In the genomic region with DNA sequence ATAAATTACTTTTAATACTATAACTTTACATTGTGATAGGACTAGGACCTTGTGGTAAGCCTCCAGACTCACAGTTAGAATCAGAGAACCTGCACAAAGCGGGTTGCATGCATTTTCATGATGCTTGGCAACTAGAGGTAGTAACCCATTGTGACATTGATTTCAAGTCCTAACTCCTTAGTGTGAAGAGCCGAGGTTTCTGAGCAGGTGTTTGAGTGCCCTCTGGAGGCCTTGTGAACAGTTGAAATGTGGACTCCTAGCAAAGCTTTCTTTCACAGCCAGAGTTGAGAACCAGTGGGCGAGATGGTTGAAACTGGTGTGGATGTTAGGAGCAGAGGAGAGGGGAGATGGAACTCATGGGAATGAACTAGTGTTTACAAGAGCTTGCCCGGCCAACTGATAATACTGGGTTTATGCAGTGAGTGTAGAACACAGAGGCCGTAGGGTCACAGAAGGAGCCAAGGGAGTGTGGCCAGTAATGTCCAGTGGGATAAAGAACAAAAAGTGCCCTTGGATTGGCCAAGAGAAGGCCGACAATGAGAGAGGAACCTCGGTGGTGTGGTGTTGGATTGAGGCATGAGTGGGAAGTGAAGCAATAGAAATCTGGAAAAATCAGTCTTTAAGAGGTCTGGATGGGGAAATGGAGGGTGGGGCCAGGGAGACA, we compare ENCODE assay signal across 9 cellular contexts. TPM values are rescaled to one million over a fixed set of nuclear protein-coding genes. Genes with fewer than 3 reads are reported as not detected.
DNase-seq lines count a peak whose midpoint lies in the region; ATAC-seq and TF ChIP-seq lines count a peak whose summit lies in the region.
"Had no signal": no experiment of that assay in that cellular context is flagged by ENCODE, and none has a peak within 500 bp of the region (broad histone marks: within the 10 kb centered on the region; RNA-seq: fewer than 3 reads in every experiment).

No MANE protein-coding gene starts in this region.

- ATAC-seq in activated CD8-positive, alpha-beta T cell treated with anti-CD3 and anti-CD28 coated beads for 36 hours: peak; percentile 69
- ATAC-seq in naive thymus-derived CD8-positive, alpha-beta T cell: peak; percentile 85 to 87
- ATAC-seq in aorta (ENCODE audit: low FRiP score): peak; percentile 67

- peak; percentile 68 for TF ChIP-seq CTCF in activated CD8-positive, alpha-beta T cell treated with anti-CD3 and anti-CD28 coated beads for 36 hours (IDR thresholded peaks at IDR 0.05)

- no peaks in the 10 kb centered on the region for H3K9me3 Mint-ChIP-seq in activated CD8-positive, alpha-beta T cell treated with anti-CD3 and anti-CD28 coated beads for 36 hours
- H3K9me3 Mint-ChIP-seq in naive thymus-derived CD8-positive, alpha-beta T cell: no peaks in the 10 kb centered on the region

- H3K4me1 ChIP-seq in GM23248 (ENCODE audit: insufficient read depth): no peaks in the 10 kb centered on the region
- no peaks in the 10 kb centered on the region for H3K4me1 ChIP-seq in aorta (ENCODE audit: control insufficient read depth in 1 of 2, insufficient read depth in 2 of 2, low read length in 2 of 2)

- H3K36me3 Mint-ChIP-seq in activated CD8-positive, alpha-beta T cell treated with anti-CD3 and anti-CD28 coated beads for 36 hours (ENCODE audit: low read depth): peaks cover 8% of the 10 kb centered on the region
- peaks cover 8 to 42% (median 11%) of the 10 kb centered on the region in 3 donors for H3K36me3 Mint-ChIP-seq in naive thymus-derived CD8-positive, alpha-beta T cell

- no peak overlapping the region for H3K4me3 ChIP-seq in GM23248
- H3K4me3 ChIP-seq in aorta (ENCODE audit: low read length in 2 of 2): no peak overlapping the region
- H3K4me3 ChIP-seq: skin epidermis had no signal

- H3K27ac ChIP-seq in GM23248 (no peak overlapping the region), aorta (ENCODE audit: low read depth in 1 of 2, low read length in 2 of 2) (no peak overlapping the region)
- H3K27ac ChIP-seq: skin epidermis had no signal

- no peaks in the 10 kb centered on the region for H4K20me1 ChIP-seq in GM23248 (ENCODE audit: insufficient read depth)

- no peaks in the 10 kb centered on the region for H3F3A ChIP-seq in GM23248 (ENCODE audit: insufficient read depth)

- 41 to 43% methylated on average over 7 of the region's 7 CpGs for WGBS in GM23248 (ENCODE audit: low coverage in 1 of 2, low lambda C conversion rate in 2 of 2, missing lambda C conversion rate in 2 of 2), 2 experiments
- 48 to 49% methylated on average over 7 of the region's 7 CpGs for WGBS in aorta, 2 donors

- peaks cover 48% of the 10 kb centered on the region for H3K79me2 ChIP-seq in GM23248 (ENCODE audit: insufficient read depth)

- H3K4me1 Mint-ChIP-seq in activated CD8-positive, alpha-beta T cell treated with anti-CD3 and anti-CD28 coated beads for 36 hours (ENCODE audit: low read depth): peaks cover 21% of the 10 kb centered on the region
- H3K4me1 Mint-ChIP-seq in naive thymus-derived CD8-positive, alpha-beta T cell: peaks cover 18 to 48% (median 22%) of the 10 kb centered on the region in 4 donors

- no peak overlapping the region for H3K27ac Mint-ChIP-seq in activated CD8-positive, alpha-beta T cell treated with anti-CD3 and anti-CD28 coated beads for 36 hours
- H3K27ac Mint-ChIP-seq in naive thymus-derived CD8-positive, alpha-beta T cell: peak overlapping the region in 3 of 10 donors; percentile 37 to 67 (median 39)

- DNase-seq in C1 segment of cervical spinal cord (lab: John Stamatoyannopoulos, UW) (peak in 8 of 14 donors; percentile 10 to 48 (median 26)), GM23248 (peak; percentile 85), NCI-H748 (lab: John Stamatoyannopoulos, UW; ENCODE audit: unreplicated experiment) (peak; percentile 59), erythroblast (lab: John Stamatoyannopoulos, UW) (peak; percentile 69 to 76), aorta (no peak), HuH-7.5 (ENCODE audit: low spot score) (no peak)
- DNase-seq in activated CD8-positive, alpha-beta T cell treated with anti-CD3 and anti-CD28 coated beads for 36 hours: peak; percentile 59
- peak; percentile 14 to 77 (median 51) for DNase-seq in naive thymus-derived CD8-positive, alpha-beta T cell

- H3K27me3 Mint-ChIP-seq in activated CD8-positive, alpha-beta T cell treated with anti-CD3 and anti-CD28 coated beads for 36 hours: no peaks in the 10 kb centered on the region
- no peaks in the 10 kb centered on the region for H3K27me3 Mint-ChIP-seq in naive thymus-derived CD8-positive, alpha-beta T cell

- intact Hi-C loops in activated CD8-positive, alpha-beta T cell treated with anti-CD3 and anti-CD28 coated beads for 36 hours (cut with micrococcal nuclease): loop anchor here (2.0 kb wide), 1 partner anchor 79 kb away; no protein-coding TSS in a partner anchor
- intact Hi-C loops in aorta (cut with DNase I): loop anchor here in 1 of 2 donors (2.0 kb wide), 1 partner anchor 79 kb away; no protein-coding TSS in a partner anchor

- H2AFZ ChIP-seq in GM23248: no peak overlapping the region

- H3K9me3 ChIP-seq in GM23248 (ENCODE audit: low read depth) (no peaks in the 10 kb centered on the region), aorta (ENCODE audit: control insufficient read depth, low read length) (no peaks in the 10 kb centered on the region)

- no peak for TF ChIP-seq POLR2A in erythroblast (IDR thresholded peaks at IDR 0.05; ENCODE audit: low read length)

- no peak overlapping the region for H3K4me2 ChIP-seq in GM23248 (ENCODE audit: unreplicated experiment)

- H3K27me3 ChIP-seq in GM23248 (replicated peaks; ENCODE audit: insufficient read depth) (no peaks in the 10 kb centered on the region), aorta (ENCODE audit: control insufficient read depth in 1 of 2, insufficient read depth in 2 of 2, low read length in 1 of 2) (no peaks in the 10 kb centered on the region)

- H3K9ac ChIP-seq in GM23248: no peak overlapping the region

- in situ Hi-C loops in GM23248 (cut with MboI): loop anchor here (10.0 kb wide), 1 partner anchor 179 kb away; no protein-coding TSS in a partner anchor

- CTCF ChIA-PET in activated CD8-positive, alpha-beta T cell treated with anti-CD3 and anti-CD28 coated beads for 36 hours (lab: Charles Lee): interaction anchor here (0.6 to 6.6 kb wide), 17 partner anchors 12 to 271 kb away, joined by 3 to 69 read pairs (median 3); no protein-coding TSS in a partner anchor

- H3K4me3 Mint-ChIP-seq in activated CD8-positive, alpha-beta T cell treated with anti-CD3 and anti-CD28 coated beads for 36 hours: no peak overlapping the region
- H3K4me3 Mint-ChIP-seq in naive thymus-derived CD8-positive, alpha-beta T cell: no peak overlapping the region

- POLR2A ChIA-PET in activated CD8-positive, alpha-beta T cell treated with anti-CD3 and anti-CD28 coated beads for 36 hours (lab: Charles Lee): interaction anchor here (0.7 kb wide), 1 partner anchor 78 kb away, joined by 3 read pairs; no protein-coding TSS in a partner anchor
- POLR2A ChIA-PET in naive thymus-derived CD8-positive, alpha-beta T cell (lab: Charles Lee): interaction anchor here (0.6 to 1.1 kb wide), 3 partner anchors 15 to 78 kb away, joined by 3 to 4 read pairs (median 3); no protein-coding TSS in a partner anchor

- H3K9me2 ChIP-seq in GM23248 (ENCODE audit: insufficient read depth): no peaks in the 10 kb centered on the region

- peaks cover 9% of the 10 kb centered on the region for H3K36me3 ChIP-seq in GM23248 (ENCODE audit: low read depth)
- H3K36me3 ChIP-seq in aorta (ENCODE audit: control insufficient read depth in 1 of 2, insufficient read depth in 2 of 2, low read length in 1 of 2): no peaks in the 10 kb centered on the region

RNA-seq across cellular contexts. Expression of a gene that starts 10.9 kb away (rescaled TPM):
- 29.1 and 36.3 TPM in 2 replicates for total RNA-seq in GM23248 (2014; rRNA removed; shearing (Covaris generic))
- polyA plus RNA-seq in GM23248 (2016; fragmentation: Nextera tagmentation; extraction: Ambion mirVana) (10.7 and 11.3 TPM in 2 replicates), aorta (10 to 100 TPM; 36.1 to 68.2 TPM)
- 10 to 100 TPM; 52.9 to 53.4 TPM for total RNA-seq in activated CD8-positive, alpha-beta T cell treated with anti-CD3 and anti-CD28 coated beads for 36 hours
- total RNA-seq in naive thymus-derived CD8-positive, alpha-beta T cell: 10 to 100 TPM; 43.9 to 47.9 TPM
- polyA plus RNA-seq in naive thymus-derived CD8-positive, alpha-beta T cell: 10 to 100 TPM in 2 of 3 donors, 1 to 10 TPM in 1; 9.4 to 10.8 (median 10.3) TPM
- 10 to 100 TPM; 57.7 to 59.3 TPM for total RNA-seq in aorta

RNA-seq across cellular contexts. Expression of a gene that starts 11.3 kb away (rescaled TPM):
- total RNA-seq in GM23248 (2014; rRNA removed; shearing (Covaris generic)): 13.2 and 20.3 TPM in 2 replicates
- polyA plus RNA-seq in GM23248 (2016; fragmentation: Nextera tagmentation; extraction: Ambion mirVana) (49.5 and 54.7 TPM in 2 replicates), aorta (10 to 100 TPM; 52.6 to 66.3 TPM)
- total RNA-seq in activated CD8-positive, alpha-beta T cell treated with anti-CD3 and anti-CD28 coated beads for 36 hours: 1 to 10 TPM; 4.0 to 6.2 TPM
- total RNA-seq in naive thymus-derived CD8-positive, alpha-beta T cell: 10 to 100 TPM; 23.3 to 28.2 TPM
- 10 to 100 TPM; 16.7 to 34.0 (median 21.1) TPM for polyA plus RNA-seq in naive thymus-derived CD8-positive, alpha-beta T cell
- 10 to 100 TPM; 46.3 to 70.8 TPM for total RNA-seq in aorta

Comparison
In these comparisons a context has a peak if more than half of its experiments do, and no peak if none do; other contexts are left out.
1. DNase-seq: peak in C1 segment of cervical spinal cord (8 of 14), GM23248 (single experiment), NCI-H748 (single experiment), activated CD8-positive, alpha-beta T cell treated with anti-CD3 and anti-CD28 coated beads for 36 hours (single experiment), erythroblast (2 of 2) and naive thymus-derived CD8-positive, alpha-beta T cell (10 of 10); none in aorta (0 of 2) and HuH-7.5 (single experiment).
2. Peak in every context shown above with its lines, with median percentiles within 50 percentile points of each other: ATAC-seq.